In genomic region chr11:105827906-105828305, GRCh38 we compare ENCODE assay signal across 6 cellular contexts.
"Had no signal": no experiment of that assay in that cellular context is flagged by ENCODE, and none has a peak within 500 bp of the region (broad histone marks: within the 10 kb centered on the region; RNA-seq: fewer than 3 reads in every experiment).

No MANE protein-coding gene starts in this region.

- H3K4me1 ChIP-seq: HAP-1 had no signal

- H3K4me3 ChIP-seq: GM23248, HAP-1 had no signal

- H3K36me3 ChIP-seq: HAP-1 had no signal

- H3K27ac ChIP-seq: GM23248, HL-60 had no signal

- H3K9me3 ChIP-seq: HAP-1 had no signal

- H3K9ac ChIP-seq: GM23248 had no signal

- DNase-seq: GM23248, GOT3, H7, HFFc6 had no signal

- H2AFZ ChIP-seq: GM23248 had no signal
